ENCODE assay signal across 8 cellular contexts in the genomic region with DNA sequence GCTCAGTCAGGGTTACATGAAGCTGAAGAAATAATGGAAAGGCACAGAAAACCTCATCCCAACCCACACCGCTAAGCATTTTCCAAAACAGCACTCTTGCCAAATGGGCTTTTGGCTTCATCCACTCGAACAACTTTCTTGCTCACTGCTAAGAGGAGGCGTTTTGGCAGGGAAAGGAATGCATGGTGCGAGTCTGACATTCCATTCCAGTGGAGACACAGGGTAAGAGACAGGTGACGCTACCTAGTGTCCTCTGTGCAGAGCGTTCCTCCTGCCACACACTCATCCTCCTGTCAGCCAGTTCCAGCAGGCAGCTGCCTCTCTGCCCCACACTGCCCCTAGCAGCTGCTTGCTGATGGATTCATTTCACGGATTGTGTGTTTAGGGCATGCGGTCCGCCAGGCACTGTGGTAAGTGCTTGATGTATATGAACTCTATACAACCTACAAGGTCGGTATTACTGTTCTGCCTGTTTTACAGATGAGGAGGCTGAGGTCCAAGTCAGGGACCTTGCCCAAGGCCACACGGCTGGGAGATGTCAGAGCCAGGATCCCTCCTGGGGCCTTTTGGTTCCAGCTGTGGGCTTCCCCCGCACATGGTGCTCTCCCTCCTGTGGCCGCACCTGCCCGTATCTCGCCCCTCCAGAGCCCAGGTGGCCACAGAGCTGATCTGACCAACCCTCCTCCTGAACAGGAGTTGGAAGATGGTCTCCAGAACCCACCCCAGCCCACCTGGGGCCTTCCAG. TPM values are rescaled to one million over a fixed set of nuclear protein-coding genes. Genes with fewer than 3 reads are reported as not detected.
DNase-seq lines count a peak whose midpoint lies in the region; ATAC-seq lines count a peak whose summit lies in the region.
"Had no signal": no experiment of that assay in that cellular context is flagged by ENCODE, and none has a peak within 500 bp of the region (broad histone marks: within the 10 kb centered on the region; RNA-seq: fewer than 3 reads in every experiment).

No MANE protein-coding gene starts in this region.

- ATAC-seq in HG02852 (IDR thresholded peaks at IDR 0.05; ENCODE audit: unreplicated experiment): no peak

- DNase-seq in HPDE6-E6E7 (ENCODE audit: extremely low spot score) (peak; percentile 43), SHP77 (lab: John Stamatoyannopoulos, UW) (peak; percentile 45 to 72), iPS-NIHi11 (ENCODE audit: low spot score) (peak; percentile 69), substantia nigra (lab: John Stamatoyannopoulos, UW) (peak in 20 of 49 donors; percentile 8 to 41 (median 24)), SK-N-DZ (ENCODE audit: low spot score) (no peak)
- DNase-seq in stimulated activated CD4-positive, alpha-beta T cell treated with anti-CD3 and anti-CD28 coated beads, Interleukin-2, amount 100 ng/mL, for 48 hours: no peak
- DNase-seq: activated effector memory CD4-positive, alpha-beta T cell treated with Interleukin-2 at 50 U/mL for 16 hours had no signal

- peak overlapping the region; percentile 15 for H3K27ac ChIP-seq in substantia nigra (ENCODE audit: low read depth, low read length, poor library complexity, severe bottlenecking)

RNA-seq across cellular contexts. Expression of gene BACE2, which starts 25.7 kb away (rescaled TPM):
- polyA plus RNA-seq in SK-N-DZ (2014; cell fraction: cytosol; rRNA removed): not detected in 2 replicates
- not detected in 2 replicates for polyA plus RNA-seq in SK-N-DZ (2014; cell fraction: nucleus; rRNA removed)

Comparison
In these comparisons a context has a peak if more than half of its experiments do, and no peak if none do; other contexts are left out.
1. DNase-seq: peak in HPDE6-E6E7 (single experiment), SHP77 (2 of 2) and iPS-NIHi11 (single experiment); none in SK-N-DZ (single experiment) and stimulated activated CD4-positive, alpha-beta T cell treated with anti-CD3 and anti-CD28 coated beads, Interleukin-2, amount 100 ng/mL, for 48 hours (0 of 2).